Comparison of ENCODE assay signal across 1 cellular context in the genomic region with DNA sequence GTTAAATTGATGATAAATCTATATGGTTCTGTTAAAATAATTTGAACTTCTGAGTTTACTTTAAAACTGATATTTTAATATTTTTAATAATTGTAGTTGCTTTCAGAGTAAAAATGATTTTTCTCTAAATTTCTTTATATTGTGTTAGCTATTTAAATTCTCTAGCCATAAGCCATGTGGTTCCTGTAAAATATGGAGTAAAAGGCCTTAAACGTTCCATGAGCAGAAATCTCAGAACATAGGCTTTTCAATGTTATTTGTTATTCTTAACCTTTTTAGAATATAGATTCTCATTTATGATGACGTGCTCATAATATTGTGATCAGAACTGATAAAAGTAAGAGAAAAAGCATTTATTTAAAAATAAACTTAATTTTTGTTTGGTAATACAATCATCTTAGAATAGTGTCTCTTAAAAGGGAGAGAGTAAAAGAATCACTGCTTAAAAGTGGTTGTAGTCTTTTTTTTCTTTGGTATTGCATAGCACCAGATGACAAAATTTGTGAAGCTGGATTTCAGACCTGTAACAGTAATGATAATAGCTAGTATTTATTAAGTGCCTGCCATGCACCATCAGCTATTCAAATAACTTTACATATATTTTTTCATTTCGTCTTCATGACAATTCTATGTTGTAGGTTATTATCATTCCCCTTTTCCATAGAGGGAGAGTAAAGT.
TF ChIP-seq lines count a peak whose summit lies in the region.

No MANE protein-coding gene starts in this region.

TF ChIP-seq in WTC11, 78 proteins besides CTCF, POLR2A, EP300 and RAD21 (continued from another document):
- TF ChIP-seq NFATC4 (CRISPR knock-in tag; IDR thresholded peaks at IDR 0.05) (no peak), JUN (CRISPR knock-in tag; IDR thresholded peaks at IDR 0.05) (no peak), GABPB1 (CRISPR knock-in tag; IDR thresholded peaks at IDR 0.05) (no peak), KAT7 (CRISPR knock-in tag; IDR thresholded peaks at IDR 0.05; ENCODE audit: borderline replicate concordance) (no peak)
- TF ChIP-seq, protein P1, sequence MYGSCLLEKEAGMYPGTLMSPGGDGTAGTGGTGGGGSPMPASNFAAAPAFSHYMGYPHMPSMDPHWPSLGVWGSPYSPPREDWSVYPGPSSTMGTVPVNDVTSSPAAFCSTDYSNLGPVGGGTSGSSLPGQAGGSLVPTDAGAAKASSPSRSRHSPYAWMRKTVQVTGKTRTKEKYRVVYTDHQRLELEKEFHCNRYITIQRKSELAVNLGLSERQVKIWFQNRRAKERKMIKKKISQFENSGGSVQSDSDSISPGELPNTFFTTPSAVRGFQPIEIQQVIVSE (CRISPR knock-in tag; IDR thresholded peaks at IDR 0.05; ENCODE audit: borderline replicate concordance) = no peak
- TF ChIP-seq, protein P2, sequence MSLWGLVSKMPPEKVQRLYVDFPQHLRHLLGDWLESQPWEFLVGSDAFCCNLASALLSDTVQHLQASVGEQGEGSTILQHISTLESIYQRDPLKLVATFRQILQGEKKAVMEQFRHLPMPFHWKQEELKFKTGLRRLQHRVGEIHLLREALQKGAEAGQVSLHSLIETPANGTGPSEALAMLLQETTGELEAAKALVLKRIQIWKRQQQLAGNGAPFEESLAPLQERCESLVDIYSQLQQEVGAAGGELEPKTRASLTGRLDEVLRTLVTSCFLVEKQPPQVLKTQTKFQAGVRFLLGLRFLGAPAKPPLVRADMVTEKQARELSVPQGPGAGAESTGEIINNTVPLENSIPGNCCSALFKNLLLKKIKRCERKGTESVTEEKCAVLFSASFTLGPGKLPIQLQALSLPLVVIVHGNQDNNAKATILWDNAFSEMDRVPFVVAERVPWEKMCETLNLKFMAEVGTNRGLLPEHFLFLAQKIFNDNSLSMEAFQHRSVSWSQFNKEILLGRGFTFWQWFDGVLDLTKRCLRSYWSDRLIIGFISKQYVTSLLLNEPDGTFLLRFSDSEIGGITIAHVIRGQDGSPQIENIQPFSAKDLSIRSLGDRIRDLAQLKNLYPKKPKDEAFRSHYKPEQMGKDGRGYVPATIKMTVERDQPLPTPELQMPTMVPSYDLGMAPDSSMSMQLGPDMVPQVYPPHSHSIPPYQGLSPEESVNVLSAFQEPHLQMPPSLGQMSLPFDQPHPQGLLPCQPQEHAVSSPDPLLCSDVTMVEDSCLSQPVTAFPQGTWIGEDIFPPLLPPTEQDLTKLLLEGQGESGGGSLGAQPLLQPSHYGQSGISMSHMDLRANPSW (CRISPR knock-in tag; conservative IDR thresholded peaks at IDR 0.05; ENCODE audit: low read depth) = no peak
- TF ChIP-seq, protein P3, sequence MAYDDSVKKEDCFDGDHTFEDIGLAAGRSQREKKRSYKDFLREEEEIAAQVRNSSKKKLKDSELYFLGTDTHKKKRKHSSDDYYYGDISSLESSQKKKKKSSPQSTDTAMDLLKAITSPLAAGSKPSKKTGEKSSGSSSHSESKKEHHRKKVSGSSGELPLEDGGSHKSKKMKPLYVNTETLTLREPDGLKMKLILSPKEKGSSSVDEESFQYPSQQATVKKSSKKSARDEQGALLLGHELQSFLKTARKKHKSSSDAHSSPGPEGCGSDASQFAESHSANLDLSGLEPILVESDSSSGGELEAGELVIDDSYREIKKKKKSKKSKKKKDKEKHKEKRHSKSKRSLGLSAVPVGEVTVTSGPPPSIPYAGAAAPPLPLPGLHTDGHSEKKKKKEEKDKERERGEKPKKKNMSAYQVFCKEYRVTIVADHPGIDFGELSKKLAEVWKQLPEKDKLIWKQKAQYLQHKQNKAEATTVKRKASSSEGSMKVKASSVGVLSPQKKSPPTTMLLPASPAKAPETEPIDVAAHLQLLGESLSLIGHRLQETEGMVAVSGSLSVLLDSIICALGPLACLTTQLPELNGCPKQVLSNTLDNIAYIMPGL (CRISPR knock-in tag; IDR thresholded peaks at IDR 0.05) = no peak
